ENCODE assay signal across 4 cellular contexts in the genomic region with DNA sequence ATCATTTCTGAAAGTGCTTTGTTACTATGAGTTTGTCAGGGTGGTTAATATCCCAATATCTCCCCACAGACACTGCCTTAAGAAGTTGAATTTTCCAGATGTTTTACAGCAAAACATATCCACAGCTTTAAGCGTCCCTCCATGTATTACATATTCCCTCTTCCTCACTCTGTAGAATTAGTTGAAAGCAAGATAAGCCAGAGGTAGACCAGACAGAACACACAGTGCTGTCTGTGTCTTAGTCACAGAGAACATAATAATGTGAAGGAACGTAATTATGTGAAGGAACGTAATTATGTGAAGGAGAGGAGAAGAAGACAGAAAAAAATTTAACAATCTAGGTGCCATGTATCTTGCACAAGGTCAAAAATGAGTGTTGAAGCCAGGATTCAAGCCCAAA.
"Had no signal": no experiment of that assay in that cellular context is flagged by ENCODE, and none has a peak within 500 bp of the region (broad histone marks: within the 10 kb centered on the region; RNA-seq: fewer than 3 reads in every experiment).

No MANE protein-coding gene starts in this region.

- H3K27ac ChIP-seq: HL-60 had no signal

- ATAC-seq: HepG2, K562 had no signal

- DNase-seq: IMR-90 had no signal

- H3K4me3 ChIP-seq: K562 had no signal
